ENCODE assay signal across 1 cellular context in genomic region chr7:2242541-2243482, GRCh38.
A peak's percentile ranks its signal among the peaks of the same experiment; 100 is the strongest.
TF ChIP-seq lines count a peak whose summit lies in the region.

No MANE protein-coding gene starts in this region.

TF ChIP-seq in HCT116, 20 proteins besides CTCF, POLR2A, EP300 and RAD21 (continued from another document):
- 0 out of 2 replicates have a peak, but pooled peaks have one; percentile 10 for TF ChIP-seq POLR2AphosphoS5 (IDR thresholded peaks at IDR 0.05; ENCODE audit: low read depth, low read length)
